11 cellular contexts compared by ENCODE assay signal in genomic region chr13:112583592-112584277, GRCh38. TPM values are rescaled to one million over a fixed set of nuclear protein-coding genes. Genes with fewer than 3 reads are reported as not detected.
A peak's percentile ranks its signal among the peaks of the same experiment; 100 is the strongest.
DNase-seq lines count a peak whose midpoint lies in the region; ATAC-seq and TF ChIP-seq lines count a peak whose summit lies in the region.
"Had no signal": no experiment of that assay in that cellular context is flagged by ENCODE, and none has a peak within 500 bp of the region (broad histone marks: within the 10 kb centered on the region; RNA-seq: fewer than 3 reads in every experiment).

No MANE protein-coding gene starts in this region.

- H2BK20ac ChIP-seq in H9 (ENCODE audit: low read depth, low read length, poor library complexity, severe bottlenecking) = no peak overlapping the region

- H3K27me3 ChIP-seq in Loucy (ENCODE audit: insufficient read depth, low read length, poor library complexity, severe bottlenecking) = peaks cover 3% of the 10 kb centered on the region
- no peaks in the 10 kb centered on the region for H3K27me3 ChIP-seq in H9 (ENCODE audit: insufficient read depth, low read length)
- H3K27me3 ChIP-seq: ascending aorta, heart right ventricle had no signal

- TF ChIP-seq CTCF in GM12864 (IDR thresholded peaks at IDR 0.05; ENCODE audit: low read depth, low read length, missing control alignments) (no peak), Loucy (conservative IDR thresholded peaks at IDR 0.05; ENCODE audit: low read length) (no peak), H9 (conservative IDR thresholded peaks at IDR 0.05) (no peak)

- H3K4me1 ChIP-seq in Loucy (ENCODE audit: insufficient read depth, low read length, poor library complexity, severe bottlenecking) (peaks cover 51% of the 10 kb centered on the region), H9 (ENCODE audit: insufficient read depth, low read length) (no peaks in the 10 kb centered on the region)

- no peaks in the 10 kb centered on the region for H3K36me3 ChIP-seq in Loucy (ENCODE audit: insufficient read depth, low read length)
- H3K36me3 ChIP-seq: ascending aorta, heart right ventricle had no signal

- H2AK5ac ChIP-seq in H9 (ENCODE audit: insufficient read length, low read length) = no peak overlapping the region

- no peak overlapping the region for H3K14ac ChIP-seq in H9 (ENCODE audit: insufficient read depth, low read length)

- no peak overlapping the region for H3K4ac ChIP-seq in H9 (ENCODE audit: low read depth, low read length)

- H3K4me2 ChIP-seq in Loucy (ENCODE audit: low read depth, low read length, poor library complexity, severe bottlenecking) (peak overlapping the region; percentile 91), H9 (ENCODE audit: insufficient read depth, insufficient read length, low read length) (no peak overlapping the region)

- H3K27ac Mint-ChIP-seq in H9 = no peak overlapping the region; a peak in 1 of 7 replicates
- H3K27ac Mint-ChIP-seq: T-cell had no signal

- H2BK120ac ChIP-seq in H9 (ENCODE audit: low read depth, low read length, poor library complexity, severe bottlenecking) = no peak overlapping the region

- no peak overlapping the region for H3K23ac ChIP-seq in H9 (ENCODE audit: insufficient read length, low read depth, low read length)

- H3K18ac ChIP-seq in H9 (ENCODE audit: insufficient read length, low read depth, low read length) = no peak overlapping the region

- no peak overlapping the region for H4K8ac ChIP-seq in H9 (replicated peaks; ENCODE audit: insufficient read length, low read depth, low read length)

- no peak overlapping the region for H3K27ac ChIP-seq in H9 (ENCODE audit: insufficient read length, low read depth, low read length)
- H3K27ac ChIP-seq: ascending aorta had no signal

- H2BK5ac ChIP-seq in H9 (ENCODE audit: insufficient read length, low read length) = no peak overlapping the region

- H2AFZ ChIP-seq in Loucy (ENCODE audit: low read length) = no peak overlapping the region
- H2AFZ ChIP-seq in H9 (ENCODE audit: low read length) = no peak overlapping the region

- H3K56ac ChIP-seq in H9 (ENCODE audit: insufficient read length, low read depth, low read length) = no peak overlapping the region

- H3K27me3 Mint-ChIP-seq in H9 (ENCODE audit: low read depth) = peaks cover 6% of the 10 kb centered on the region
- H3K27me3 Mint-ChIP-seq: T-cell had no signal

- H3F3A ChIP-seq in Loucy (ENCODE audit: low read depth) = no peaks in the 10 kb centered on the region

- H3K9ac ChIP-seq in Loucy (ENCODE audit: low read depth, low read length, poor library complexity, severe bottlenecking) = peak overlapping the region; percentile 11
- no peak overlapping the region for H3K9ac ChIP-seq in H9 (ENCODE audit: extremely low read depth, insufficient read length, low read length)

- no peak overlapping the region for H3T11ph ChIP-seq in H9 (ENCODE audit: low read length)

- 0 out of 2 replicates have a peak overlapping the region, but pooled peaks have one; percentile 3 for H3K4me3 ChIP-seq in GM12864 (ENCODE audit: low read depth, low read length)
- peak overlapping the region; percentile 61 for H3K4me3 ChIP-seq in Loucy (ENCODE audit: low read length, poor library complexity, severe bottlenecking)
- H3K4me3 ChIP-seq: ascending aorta had no signal

- H4K5ac ChIP-seq in H9 (ENCODE audit: insufficient read length, low read depth, low read length) = no peak overlapping the region

- H2BK15ac ChIP-seq in H9 (ENCODE audit: low read depth, low read length) = no peak overlapping the region

- ATAC-seq in GM21717 (IDR thresholded peaks at IDR 0.05; ENCODE audit: unreplicated experiment) (peak; percentile 64), GM18517 (IDR thresholded peaks at IDR 0.05; ENCODE audit: unreplicated experiment) (no peak)
- ATAC-seq: T-cell had no signal

- WGBS in H9 (ENCODE audit: extremely low coverage, insufficient read length, low lambda C conversion rate) = no CpG with 5 or more reads among the region's 11 CpGs

- no peak overlapping the region for H4K91ac ChIP-seq in H9 (ENCODE audit: insufficient read length, low read depth, low read length)

- H3K36me3 Mint-ChIP-seq in H9 (ENCODE audit: insufficient read depth in 1 of 3, low read depth in 3 of 3) = peaks cover 6 to 19% (median 13%) of the 10 kb centered on the region in 3 experiments

- H3K9me3 Mint-ChIP-seq in H9 = peaks cover 3 to 7% of the 10 kb centered on the region in 2 experiments
- H3K9me3 Mint-ChIP-seq: T-cell had no signal

- peaks cover 13% of the 10 kb centered on the region for H3K23me2 ChIP-seq in H9 (ENCODE audit: insufficient read length, low read depth, low read length, poor library complexity, severe bottlenecking)

- H2BK12ac ChIP-seq in H9 (ENCODE audit: insufficient read length, low read depth, low read length) = no peak overlapping the region

- H4K20me1 ChIP-seq in Loucy (ENCODE audit: insufficient read depth, low read length, poor library complexity, severe bottlenecking) (peaks cover 82% of the 10 kb centered on the region), H9 (ENCODE audit: control insufficient read depth, insufficient read depth, insufficient read length) (no peaks in the 10 kb centered on the region)

- H3K79me2 ChIP-seq in Loucy (ENCODE audit: insufficient read depth, low read length) (peaks cover 97% of the 10 kb centered on the region), H9 (ENCODE audit: insufficient read depth, low read length) (peaks cover 20% of the 10 kb centered on the region; the same call in 1 of the 2 replicates)

- no peak overlapping the region for H3K4me3 Mint-ChIP-seq in H9
- H3K4me3 Mint-ChIP-seq: T-cell had no signal

- no peaks in the 10 kb centered on the region for H3K9me3 ChIP-seq in Loucy (ENCODE audit: insufficient read depth, low read depth, low read length)
- H3K9me3 ChIP-seq in H9 (ENCODE audit: control insufficient read depth, low read depth, low read length) = no peaks in the 10 kb centered on the region
- H3K9me3 ChIP-seq: ascending aorta, heart right ventricle had no signal

- DNase-seq in GM12864 (ENCODE audit: low read depth) = peak; percentile 59
- peak; percentile 8 for DNase-seq in inferior parietal cortex (ENCODE audit: extremely low spot score)
- DNase-seq in NCI-H2171 treated with DMSO at 0.1 percent for 48 hours (lab: John Stamatoyannopoulos, UW) = no peak
- no peak for DNase-seq in H9
- no peak for DNase-seq in activated CD4-positive, alpha-beta T cell treated with anti-CD3 and anti-CD28 coated beads, Interleukin-2, amount 50 U/mL, for 1 hour

- no peaks in the 10 kb centered on the region for H3K9me2 ChIP-seq in Loucy (replicated peaks; ENCODE audit: low read depth, low read length)

- peaks cover 3% of the 10 kb centered on the region for H3K79me1 ChIP-seq in H9 (ENCODE audit: insufficient read depth, low read depth, low read length, poor library complexity, severe bottlenecking)

- H3K4me1 Mint-ChIP-seq in H9 = peaks cover 19 to 21% of the 10 kb centered on the region in 2 experiments

RNA-seq across cellular contexts. Expression of gene TUBGCP3, which starts 4.2 kb away (rescaled TPM):
- total RNA-seq in H9 (2021) = 35.6 and 37.3 TPM in 2 replicates

Comparison
In these comparisons a context has a peak if more than half of its experiments do, and no peak if none do; other contexts are left out.
1. DNase-seq: peak in GM12864 (single experiment) and inferior parietal cortex (single experiment); none in NCI-H2171 treated with DMSO at 0.1 percent for 48 hours (single experiment), H9 (single experiment) and activated CD4-positive, alpha-beta T cell treated with anti-CD3 and anti-CD28 coated beads, Interleukin-2, amount 50 U/mL, for 1 hour (single experiment).